ENCODE assay signal across 8 cellular contexts in genomic region chr9:131397100-131397790, GRCh38. TPM values are rescaled to one million over a fixed set of nuclear protein-coding genes. Genes with fewer than 3 reads are reported as not detected.
DNase-seq lines count a peak whose midpoint lies in the region; ATAC-seq and TF ChIP-seq lines count a peak whose summit lies in the region.

No MANE protein-coding gene starts in this region.

- intact Hi-C loops in body of pancreas (cut with DNase I), result no loop called here

- H3K36me3 ChIP-seq in body of pancreas (replicated peaks in 1 of 2; ENCODE audit: insufficient read depth in 1 of 2, low read depth in 2 of 2) (no peaks in the 10 kb centered on the region), mesendoderm (ENCODE audit: control insufficient read depth, insufficient read depth, low read length) (no peaks in the 10 kb centered on the region)

- no peak for TF ChIP-seq CTCF in body of pancreas (IDR thresholded peaks at IDR 0.05)

- H3K4me1 ChIP-seq in body of pancreas (peaks cover 78% of the 10 kb centered on the region), mesendoderm (ENCODE audit: control insufficient read depth, low read depth, low read length) (peaks cover 10% of the 10 kb centered on the region)

- peak overlapping the region; percentile 56 for H3K9ac ChIP-seq in mesendoderm (ENCODE audit: low read length)

- H3K18ac ChIP-seq in mesendoderm (ENCODE audit: low read length), result peak overlapping the region; percentile 86

- no peaks in the 10 kb centered on the region for H3K27me3 Mint-ChIP-seq in IgD-negative memory B cell

- H4K5ac ChIP-seq in mesendoderm (ENCODE audit: low read length), result no peak overlapping the region

- no peaks in the 10 kb centered on the region for H3K9me3 ChIP-seq in body of pancreas

- no peak overlapping the region for H2AK5ac ChIP-seq in mesendoderm (ENCODE audit: low read length)

- no peak overlapping the region for H4K8ac ChIP-seq in mesendoderm (ENCODE audit: low read depth, low read length)

- peak overlapping the region; percentile 66 to 92 (median 86) for H3K4me3 Mint-ChIP-seq in IgD-negative memory B cell

- 30 to 34% methylated on average over 8 of the region's 8 CpGs for WGBS in body of pancreas, 2 donors
- no CpG with 5 or more reads among the region's 8 CpGs for WGBS in mesendoderm (ENCODE audit: extremely low coverage, insufficient coverage, low lambda C conversion rate)

- H2BK5ac ChIP-seq in mesendoderm (ENCODE audit: low read length), result no peak overlapping the region

- ATAC-seq in body of pancreas (no peak), HG03378 (IDR thresholded peaks at IDR 0.05; ENCODE audit: unreplicated experiment) (no peak)

- peak overlapping the region; percentile 49 for H3K4ac ChIP-seq in mesendoderm (ENCODE audit: low read depth, low read length)

- H3K27ac Mint-ChIP-seq in IgD-negative memory B cell, result peak overlapping the region; percentile 89 to 93 (median 89)

- no peaks in the 10 kb centered on the region for H3K79me1 ChIP-seq in mesendoderm (ENCODE audit: low read length)

- H3K4me3 ChIP-seq in body of pancreas (no peak overlapping the region), mesendoderm (ENCODE audit: low read length) (no peak overlapping the region)

- H2BK120ac ChIP-seq in mesendoderm (ENCODE audit: low read depth, low read length), result peak overlapping the region; percentile 52

- DNase-seq in AG08395 (ENCODE audit: low spot score), result peak; percentile 33
- DNase-seq in body of pancreas, result peak in 3 of 4 donors; percentile 28 to 48 (median 33)
- peak; percentile 96 for DNase-seq in mesendoderm
- no peak for DNase-seq in DMS153 treated with DMSO at 0.1 percent for 48 hours (lab: John Stamatoyannopoulos, UW; ENCODE audit: unreplicated experiment)
- no peak for DNase-seq in NCI-H748 (lab: John Stamatoyannopoulos, UW; ENCODE audit: unreplicated experiment)
- no peak for DNase-seq in G401 (ENCODE audit: low spot score)

- peak overlapping the region; percentile 40 to 98 (median 94) for H3K27ac ChIP-seq in body of pancreas
- H3K27ac ChIP-seq in mesendoderm (ENCODE audit: low read depth, low read length), result peak overlapping the region; percentile 69

- peaks cover 3% of the 10 kb centered on the region for H3K36me3 Mint-ChIP-seq in IgD-negative memory B cell

- peak overlapping the region; percentile 81 for H3K56ac ChIP-seq in mesendoderm (ENCODE audit: low read length)

- TF ChIP-seq POLR2A in body of pancreas (IDR thresholded peaks at IDR 0.05), result no peak

- H2BK15ac ChIP-seq in mesendoderm (replicated peaks; ENCODE audit: low read depth), result no peak overlapping the region

- H3K4me1 Mint-ChIP-seq in IgD-negative memory B cell, result peaks cover 46 to 52% (median 49%) of the 10 kb centered on the region in 3 donors

- peaks cover 76% of the 10 kb centered on the region for H3K79me2 ChIP-seq in mesendoderm (ENCODE audit: control insufficient read depth, insufficient read depth, low read length)

- H3K27me3 ChIP-seq in body of pancreas (no peaks in the 10 kb centered on the region), mesendoderm (ENCODE audit: insufficient read depth, low read length, poor library complexity) (no peaks in the 10 kb centered on the region)

- H3K9me3 Mint-ChIP-seq in IgD-negative memory B cell, result no peaks in the 10 kb centered on the region

- in situ Hi-C loops in G401 (cut with HindIII; ENCODE audit: low sequenced_read_pairs), result no loop called here

- peak overlapping the region; percentile 8 for H3K4me2 ChIP-seq in mesendoderm (ENCODE audit: low read length)

- no peak overlapping the region for H3K23ac ChIP-seq in mesendoderm (ENCODE audit: low read length)

RNA-seq across cellular contexts. Expression of gene PRRC2B, which starts 3.4 kb away (rescaled TPM):
- polyA plus RNA-seq in IgD-negative memory B cell, result 34.1 TPM
- 100 to 1,000 TPM in 1 of 2 donors, 10 to 100 TPM in 1; 78.3 to 177 TPM for total RNA-seq in body of pancreas
- 62.7 TPM for polyA plus RNA-seq in mesendoderm (2013, experiment 1 of 2)
- polyA plus RNA-seq in mesendoderm (2013, experiment 2 of 2), result 70.0 TPM
- total RNA-seq in G401 (2014; rRNA removed; shearing (Covaris generic)), result 48.4 and 51.2 TPM in 2 replicates

Comparison
In these comparisons a context has a peak if more than half of its experiments do, and no peak if none do; other contexts are left out.
1. DNase-seq: peak in AG08395 (single experiment), body of pancreas (3 of 4) and mesendoderm (single experiment); none in DMS153 treated with DMSO at 0.1 percent for 48 hours (single experiment), NCI-H748 (single experiment) and G401 (single experiment).